8 cellular contexts compared by ENCODE assay signal in genomic region chr6:166656269-166657206, GRCh38. TPM values are rescaled to one million over a fixed set of nuclear protein-coding genes. Genes with fewer than 3 reads are reported as not detected.
DNase-seq lines count a peak whose midpoint lies in the region; ATAC-seq and TF ChIP-seq lines count a peak whose summit lies in the region.
"Had no signal": no experiment of that assay in that cellular context is flagged by ENCODE, and none has a peak within 500 bp of the region (broad histone marks: within the 10 kb centered on the region; RNA-seq: fewer than 3 reads in every experiment).

No MANE protein-coding gene starts in this region.

- no peak for TF ChIP-seq CTCF in GM10248 (IDR thresholded peaks at IDR 0.05; ENCODE audit: control extremely low read depth, extremely low read depth, low read depth, missing control alignments)

- peaks cover 1% of the 10 kb centered on the region; the same call in 1 of the 2 replicates for H3K4me1 ChIP-seq in iPS DF 6.9 (ENCODE audit: control insufficient read depth, insufficient read depth, low read length)

- no CpG with 5 or more reads among the region's 34 CpGs for WGBS in iPS DF 6.9 (ENCODE audit: insufficient coverage, insufficient read length)

- H3K27me3 ChIP-seq in iPS DF 6.9 (ENCODE audit: control insufficient read depth, insufficient read depth, low read length), result no peaks in the 10 kb centered on the region

- H3K9me3 ChIP-seq in iPS DF 6.9 (ENCODE audit: control insufficient read depth, insufficient read depth, low read length), result no peaks in the 10 kb centered on the region

- ATAC-seq in GM18861 (IDR thresholded peaks at IDR 0.05; ENCODE audit: unreplicated experiment), result no peak
- ATAC-seq: left cardiac atrium had no signal

- H3K27ac ChIP-seq in iPS DF 6.9 (ENCODE audit: low read length), result no peak overlapping the region

- peak overlapping the region; percentile 35; the same call in 1 of the 2 replicates for H3K4me3 ChIP-seq in iPS DF 6.9 (ENCODE audit: low read length)

- CTCF ChIA-PET in GM10248 (lab: Yijun Ruan, JAX), result no interaction called here

- DNase-seq in EH (ENCODE audit: low read depth) (peak; percentile 40), NCI-H146 treated with DMSO at 0.1 percent for 48 hours (lab: John Stamatoyannopoulos, UW; ENCODE audit: unreplicated experiment) (peak; percentile 63), iPS DF 6.9 (ENCODE audit: low read depth, low spot score) (no peak), renal cortical epithelial cell (ENCODE audit: low read depth) (peak; percentile 19), MV-4-11 (lab: John Stamatoyannopoulos, UW) (no peak), GM10248 (ENCODE audit: extremely low spot score) (no peak)
- DNase-seq: left cardiac atrium had no signal

- POLR2A ChIA-PET in GM10248 (lab: Yijun Ruan, JAX), result no interaction called here

- no peaks in the 10 kb centered on the region for H3K36me3 ChIP-seq in iPS DF 6.9 (ENCODE audit: control insufficient read depth, insufficient read depth, low read length)

RNA-seq across cellular contexts. Expression of gene RPS6KA2, which starts 29.5 kb away (rescaled TPM):
- 30.9 and 34.9 TPM in 2 replicates for total RNA-seq in renal cortical epithelial cell

Comparison
In these comparisons a context has a peak if more than half of its experiments do, and no peak if none do; other contexts are left out.
1. DNase-seq: peak in EH (single experiment), NCI-H146 treated with DMSO at 0.1 percent for 48 hours (single experiment) and renal cortical epithelial cell (single experiment); none in iPS DF 6.9 (single experiment), MV-4-11 (single experiment) and GM10248 (single experiment).